ENCODE assay signal across 8 cellular contexts in genomic region chr2:162343492-162343823, GRCh38. TPM values are rescaled to one million over a fixed set of nuclear protein-coding genes. Genes with fewer than 3 reads are reported as not detected.
DNase-seq lines count a peak whose midpoint lies in the region; ATAC-seq, FAIRE-seq and TF ChIP-seq lines count a peak whose summit lies in the region.

No MANE protein-coding gene starts in this region.

- H3K27me3 ChIP-seq in keratinocyte (ENCODE audit: control insufficient read depth, extremely low read depth, insufficient read depth, low read length) (no peaks in the 10 kb centered on the region), thoracic aorta (replicated peaks; ENCODE audit: insufficient read depth) (no peaks in the 10 kb centered on the region)

- H3K27ac ChIP-seq in keratinocyte (ENCODE audit: control insufficient read depth, insufficient read depth, low read length) (no peak overlapping the region), thoracic aorta (no peak overlapping the region)

- ATAC-seq in activated CD8-positive, alpha-beta T cell treated with anti-CD3 and anti-CD28 coated beads for 36 hours = no peak
- ATAC-seq in thoracic aorta (ENCODE audit: insufficient number of reproducible peaks, low FRiP score, low read depth) = no peak
- ATAC-seq in GM18873 (IDR thresholded peaks at IDR 0.05; ENCODE audit: low FRiP score, unreplicated experiment) = no peak
- no peak for ATAC-seq in GM18909 (IDR thresholded peaks at IDR 0.05; ENCODE audit: poor library complexity, unreplicated experiment)

- no peaks in the 10 kb centered on the region for H3K9me3 Mint-ChIP-seq in activated T-cell treated with anti-CD3 and anti-CD28 coated beads, Interleukin-2, amount 50 U/mL, for 24 hours
- no peaks in the 10 kb centered on the region for H3K9me3 Mint-ChIP-seq in activated CD8-positive, alpha-beta T cell treated with anti-CD3 and anti-CD28 coated beads for 36 hours

- H3K4me1 Mint-ChIP-seq in activated T-cell treated with anti-CD3 and anti-CD28 coated beads, Interleukin-2, amount 50 U/mL, for 24 hours (ENCODE audit: low read depth) = peaks cover 18% of the 10 kb centered on the region
- peaks cover 9% of the 10 kb centered on the region for H3K4me1 Mint-ChIP-seq in activated CD8-positive, alpha-beta T cell treated with anti-CD3 and anti-CD28 coated beads for 36 hours (ENCODE audit: low read depth)

- no peaks in the 10 kb centered on the region for H3K27me3 Mint-ChIP-seq in activated T-cell treated with anti-CD3 and anti-CD28 coated beads, Interleukin-2, amount 50 U/mL, for 24 hours
- H3K27me3 Mint-ChIP-seq in activated CD8-positive, alpha-beta T cell treated with anti-CD3 and anti-CD28 coated beads for 36 hours = no peaks in the 10 kb centered on the region

- dilution Hi-C loops in keratinocyte (cut with MboI; ENCODE audit: extremely low pct_ligation_motif_present, low sequenced_read_pairs) = no loop called here

- H3K4me3 Mint-ChIP-seq in activated T-cell treated with anti-CD3 and anti-CD28 coated beads, Interleukin-2, amount 50 U/mL, for 24 hours = peak overlapping the region; percentile 87
- peak overlapping the region; percentile 83 for H3K4me3 Mint-ChIP-seq in activated CD8-positive, alpha-beta T cell treated with anti-CD3 and anti-CD28 coated beads for 36 hours

- H2AFZ ChIP-seq in keratinocyte (ENCODE audit: control insufficient read depth, low read length) = peak overlapping the region; percentile 66

- CTCF ChIA-PET in activated CD8-positive, alpha-beta T cell treated with anti-CD3 and anti-CD28 coated beads for 36 hours (lab: Charles Lee) = interaction anchor here (1.2 to 2.0 kb wide), 3 partner anchors 9 to 122 kb away, joined by 3 to 10 read pairs (median 3); no protein-coding TSS in a partner anchor

- H3K4me2 ChIP-seq in keratinocyte (ENCODE audit: control insufficient read depth, extremely low read depth, insufficient read depth, low read depth, low read length) = peak overlapping the region; percentile 88

- H4K20me1 ChIP-seq in keratinocyte (ENCODE audit: control insufficient read depth, extremely low read depth, insufficient read depth, low read length) = no peaks in the 10 kb centered on the region

- H3K4me3 ChIP-seq in keratinocyte (ENCODE audit: control insufficient read depth in 2 of 3, extremely low read depth in 1 of 3, insufficient read depth in 2 of 3, low read depth in 1 of 3, low read length in 3 of 3) (peak overlapping the region; percentile 68 to 85 (median 71)), thoracic aorta (peak overlapping the region; percentile 87)

- no peak for FAIRE-seq in keratinocyte (lab: Jason Lieb, UNC)

- H3K9me1 ChIP-seq in keratinocyte (ENCODE audit: control insufficient read depth, extremely low read depth, insufficient read depth, low read length) = no peaks in the 10 kb centered on the region

- H3K9me3 ChIP-seq in keratinocyte (ENCODE audit: control insufficient read depth, low read depth, low read length) (no peaks in the 10 kb centered on the region), thoracic aorta (no peaks in the 10 kb centered on the region)

- H3K4me1 ChIP-seq in keratinocyte (ENCODE audit: control insufficient read depth, extremely low read depth, insufficient read depth, low read length) (peaks cover 4% of the 10 kb centered on the region), thoracic aorta (ENCODE audit: control insufficient read depth in 1 of 2, low read depth in 2 of 2) (peaks cover 3 to 12% of the 10 kb centered on the region in 2 donors)

- POLR2A ChIA-PET in activated CD8-positive, alpha-beta T cell treated with anti-CD3 and anti-CD28 coated beads for 36 hours (lab: Charles Lee) = interaction anchor here (1.0 kb wide), 2 partner anchors 26 to 193 kb away, joined by 3 read pairs; no protein-coding TSS in a partner anchor

- H3K36me3 ChIP-seq in keratinocyte (ENCODE audit: control insufficient read depth in 2 of 2, extremely low read depth in 1 of 2, insufficient read depth in 2 of 2, low read length in 2 of 2) (no peaks in the 10 kb centered on the region), thoracic aorta (no peaks in the 10 kb centered on the region)

- DNase-seq in activated T-cell treated with anti-CD3 and anti-CD28 coated beads, Interleukin-2, amount 50 U/mL, for 24 hours = no peak
- no peak for DNase-seq in activated T-cell treated with anti-CD3 and anti-CD28 coated beads, Interleukin-2, amount 50 U/mL, for 48 hours
- DNase-seq in activated CD8-positive, alpha-beta T cell treated with anti-CD3 and anti-CD28 coated beads for 36 hours = no peak
- no peak for DNase-seq in keratinocyte (ENCODE audit: low read depth, low spot score)
- no peak for DNase-seq in thoracic aorta (ENCODE audit: low spot score)
- no peak for DNase-seq in cerebellar nuclear complex (lab: John Stamatoyannopoulos, UW)

- TF ChIP-seq CTCF in activated CD8-positive, alpha-beta T cell treated with anti-CD3 and anti-CD28 coated beads for 36 hours (IDR thresholded peaks at IDR 0.05) = no peak
- TF ChIP-seq CTCF in keratinocyte (optimal IDR thresholded peaks at IDR 0.05 in 1 of 3, IDR thresholded peaks at IDR 0.05 in 1 of 3, conservative IDR thresholded peaks at IDR 0.05 in 1 of 3; ENCODE audit: extremely low read depth in 1 of 3, insufficient read depth in 2 of 3, low read length in 3 of 3) = no peak
- TF ChIP-seq CTCF in thoracic aorta (IDR thresholded peaks at IDR 0.05) = no peak

- no peaks in the 10 kb centered on the region for H3K79me2 ChIP-seq in keratinocyte (ENCODE audit: control insufficient read depth, insufficient read depth, low read length)

- H3K27ac Mint-ChIP-seq in activated T-cell treated with anti-CD3 and anti-CD28 coated beads, Interleukin-2, amount 50 U/mL, for 24 hours = peak overlapping the region; percentile 78
- peak overlapping the region; percentile 71 for H3K27ac Mint-ChIP-seq in activated CD8-positive, alpha-beta T cell treated with anti-CD3 and anti-CD28 coated beads for 36 hours

- intact Hi-C loops in activated CD8-positive, alpha-beta T cell treated with anti-CD3 and anti-CD28 coated beads for 36 hours (cut with micrococcal nuclease) = no loop called here

- H3K9ac ChIP-seq in keratinocyte (ENCODE audit: control insufficient read depth, extremely low read depth, insufficient read depth, low read length) = no peak overlapping the region

- H3K36me3 Mint-ChIP-seq in activated T-cell treated with anti-CD3 and anti-CD28 coated beads, Interleukin-2, amount 50 U/mL, for 24 hours (ENCODE audit: low read depth) = peaks cover under 1% of the 10 kb centered on the region
- H3K36me3 Mint-ChIP-seq in activated CD8-positive, alpha-beta T cell treated with anti-CD3 and anti-CD28 coated beads for 36 hours (ENCODE audit: low read depth) = peaks cover 1% of the 10 kb centered on the region

RNA-seq across cellular contexts. Expression of gene GCA, which starts 0.5 kb away (rescaled TPM):
- 10 to 100 TPM; 23.4 to 25.2 TPM for total RNA-seq in activated CD8-positive, alpha-beta T cell treated with anti-CD3 and anti-CD28 coated beads for 36 hours
- 5.6 to 10.0 TPM (median 6.9 TPM) in 3 replicates for polyA plus RNA-seq in keratinocyte
- polyA plus RNA-seq in keratinocyte (2011; ENCODE audit: low read depth) = 10.1 TPM
- polyA plus RNA-seq in keratinocyte (2011; cell fraction: cytosol; rRNA removed) = 3.7 and 5.6 TPM in 2 replicates
- 5.5 and 9.5 TPM in 2 replicates for polyA plus RNA-seq in keratinocyte (2011; cell fraction: nucleus; rRNA removed)
- polyA plus RNA-seq in keratinocyte (2012; ENCODE audit: low replicate concordance) = 5.9 and 9.0 TPM in 2 replicates
- polyA minus RNA-seq in keratinocyte = 1.3 to 11.5 TPM (median 2.7 TPM) in 3 replicates
- polyA minus RNA-seq in keratinocyte (2011; cell fraction: cytosol; rRNA and poly(A)+ RNA removed) = 4.0 TPM
- polyA minus RNA-seq in keratinocyte (2011; cell fraction: nucleus; rRNA and poly(A)+ RNA removed) = 1.9 and 5.2 TPM in 2 replicates
- 10 to 100 TPM; 22.5 to 56.6 TPM for total RNA-seq in thoracic aorta

RNA-seq across cellular contexts. Expression of gene IFIH1, which starts 25.0 kb away (rescaled TPM):
- total RNA-seq in activated CD8-positive, alpha-beta T cell treated with anti-CD3 and anti-CD28 coated beads for 36 hours = 10 to 100 TPM; 28.7 to 29.1 TPM
- 10.0 to 18.5 TPM (median 17.7 TPM) in 3 replicates for polyA plus RNA-seq in keratinocyte
- polyA plus RNA-seq in keratinocyte (2011; ENCODE audit: low read depth) = 11.6 TPM
- 9.2 and 17.3 TPM in 2 replicates for polyA plus RNA-seq in keratinocyte (2011; cell fraction: cytosol; rRNA removed)
- polyA plus RNA-seq in keratinocyte (2011; cell fraction: nucleus; rRNA removed) = 18.6 and 32.3 TPM in 2 replicates
- polyA plus RNA-seq in keratinocyte (2012; ENCODE audit: low replicate concordance) = 10.2 and 19.4 TPM in 2 replicates
- polyA minus RNA-seq in keratinocyte = 4.7 to 11.2 TPM (median 10.6 TPM) in 3 replicates
- polyA minus RNA-seq in keratinocyte (2011; cell fraction: cytosol; rRNA and poly(A)+ RNA removed) = 5.0 TPM
- polyA minus RNA-seq in keratinocyte (2011; cell fraction: nucleus; rRNA and poly(A)+ RNA removed) = 9.1 and 14.1 TPM in 2 replicates
- total RNA-seq in thoracic aorta = 10 to 100 TPM; 16.6 to 19.2 TPM
